Comparison of ENCODE assay signal across 18 cellular contexts in the genomic region with DNA sequence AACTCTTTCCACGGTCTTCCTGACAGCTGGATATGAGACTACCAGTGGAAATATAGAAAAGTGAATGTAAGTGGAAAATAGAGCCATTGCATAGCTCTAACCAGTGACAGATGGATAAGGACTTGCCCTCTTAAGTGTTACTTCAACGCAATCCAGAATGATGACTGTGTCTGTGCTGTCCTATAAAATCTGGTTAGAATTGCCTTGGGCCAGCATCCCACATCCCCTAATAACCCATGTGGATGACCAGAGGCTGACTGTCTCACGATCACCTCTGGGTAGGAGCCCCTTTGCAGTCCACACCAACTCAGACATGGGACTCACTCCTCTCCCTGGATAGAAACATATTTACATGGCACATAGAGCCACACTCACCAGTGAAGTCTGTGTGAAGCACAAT.
"Had no signal": no experiment of that assay in that cellular context is flagged by ENCODE, and none has a peak within 500 bp of the region (broad histone marks: within the 10 kb centered on the region; RNA-seq: fewer than 3 reads in every experiment).

No MANE protein-coding gene starts in this region.

- H3K27me3 Mint-ChIP-seq: activated CD4-positive, alpha-beta T cell treated with anti-CD3 and anti-CD28 coated beads, Interleukin-2, amount 10 ng/mL, durations not matched to agents 7 days and 5 days had no signal

- H3K27ac Mint-ChIP-seq: activated CD4-positive, alpha-beta T cell treated with anti-CD3 and anti-CD28 coated beads, Interleukin-2, amount 10 ng/mL, durations not matched to agents 7 days and 5 days; activated naive CD4-positive, alpha-beta T cell treated with anti-CD3 and anti-CD28 coated beads for 36 hours; activated T-helper 17 cell treated with anti-CD3 and anti-CD28 coated beads, Interleukin-2, amount 50 U/mL, for 72 hours; natural killer cell; T-helper 17 cell had no signal

- H3K36me3 Mint-ChIP-seq: natural killer cell had no signal

- H3K36me3 ChIP-seq: upper lobe of left lung had no signal

- H3K4me1 Mint-ChIP-seq: activated CD4-positive, alpha-beta T cell treated with anti-CD3 and anti-CD28 coated beads, Interleukin-2, amount 10 ng/mL, durations not matched to agents 7 days and 5 days; activated T-helper 17 cell treated with anti-CD3 and anti-CD28 coated beads, Interleukin-2, amount 50 U/mL, for 72 hours; natural killer cell; T-helper 17 cell had no signal

- DNase-seq: activated CD4-positive, alpha-beta T cell treated with anti-CD3 and anti-CD28 coated beads, Interleukin-2, amount 10 ng/mL, durations not matched to agents 7 days and 5 days; activated CD4-positive, CD25-positive, alpha-beta regulatory T cell; activated CD8-positive, alpha-beta memory T cell treated with anti-CD3 and anti-CD28 coated beads for 24 hours; activated naive CD4-positive, alpha-beta T cell treated with anti-CD3 and anti-CD28 coated beads for 36 hours; activated T-cell treated with anti-CD3 and anti-CD28 coated beads for 4 hours; effector CD4-positive, alpha-beta T cell; hypothalamus; natural killer cell; nucleus accumbens; psoas muscle; stimulated activated CD4-positive, alpha-beta T cell treated with anti-CD3 and anti-CD28 coated beads, Interleukin-12 subunit alpha, Interleukin-12 subunit beta, amount 100 ng/mL, for 4 hours; stimulated activated CD4-positive, alpha-beta T cell treated with anti-CD3 and anti-CD28 coated beads, Interleukin-2, amount 100 ng/mL, for 48 hours; stimulated activated naive CD4-positive, alpha-beta T cell treated with Interleukin-2 at 50 U/mL for 16 hours; T-helper 17 cell; upper lobe of left lung had no signal

- H3K4me1 ChIP-seq: psoas muscle, upper lobe of left lung had no signal

- ATAC-seq: activated T-helper 17 cell treated with anti-CD3 and anti-CD28 coated beads, Interleukin-2, amount 50 U/mL, for 72 hours; natural killer cell; psoas muscle; sciatic nerve; T-helper 17 cell had no signal

- H3K4me3 ChIP-seq: coronary artery, psoas muscle, upper lobe of left lung had no signal

- H3K27me3 ChIP-seq: upper lobe of left lung had no signal

- H3K9me3 Mint-ChIP-seq: activated CD4-positive, alpha-beta T cell treated with anti-CD3 and anti-CD28 coated beads, Interleukin-2, amount 10 ng/mL, durations not matched to agents 7 days and 5 days; activated T-helper 17 cell treated with anti-CD3 and anti-CD28 coated beads, Interleukin-2, amount 50 U/mL, for 72 hours; natural killer cell had no signal

- H3K9me3 ChIP-seq: psoas muscle, upper lobe of left lung had no signal

- H3K4me3 Mint-ChIP-seq: activated CD4-positive, alpha-beta T cell treated with anti-CD3 and anti-CD28 coated beads, Interleukin-2, amount 10 ng/mL, durations not matched to agents 7 days and 5 days; activated naive CD4-positive, alpha-beta T cell treated with anti-CD3 and anti-CD28 coated beads for 36 hours; activated T-helper 17 cell treated with anti-CD3 and anti-CD28 coated beads, Interleukin-2, amount 50 U/mL, for 72 hours; natural killer cell; T-helper 17 cell had no signal

- H3K27ac ChIP-seq: coronary artery, psoas muscle, upper lobe of left lung had no signal
